19 cellular contexts compared by ENCODE assay signal in genomic region chr5:170585278-170585677, GRCh38.
"Had no signal": no experiment of that assay in that cellular context is flagged by ENCODE, and none has a peak within 500 bp of the region (broad histone marks: within the 10 kb centered on the region; RNA-seq: fewer than 3 reads in every experiment).

No MANE protein-coding gene starts in this region.

- H3K27ac ChIP-seq: brain microvascular endothelial cell, coronary artery, heart left ventricle, lower lobe of right lung, sigmoid colon, stomach, upper lobe of left lung had no signal

- H3K27me3 ChIP-seq: brain microvascular endothelial cell, sigmoid colon, upper lobe of left lung had no signal

- DNase-seq: activated CD8-positive, alpha-beta T cell treated with anti-CD3 and anti-CD28 coated beads for 36 hours; activated naive CD4-positive, alpha-beta T cell; activated naive CD8-positive, alpha-beta T cell treated with anti-CD3 and anti-CD28 coated beads for 36 hours; activated T-cell treated with anti-CD3 and anti-CD28 coated beads, Interleukin-2, amount 50 U/mL, for 1 hour; brain microvascular endothelial cell; erythroblast; heart left ventricle; left cardiac atrium; lower lobe of right lung; sigmoid colon; stimulated activated CD4-positive, alpha-beta T cell treated with anti-CD3 and anti-CD28 coated beads, Interleukin-4, amount 100 ng/mL, for 24 hours; stomach; upper lobe of left lung had no signal

- ATAC-seq: activated CD8-positive, alpha-beta T cell treated with anti-CD3 and anti-CD28 coated beads for 36 hours; activated T-helper 17 cell treated with anti-CD3 and anti-CD28 coated beads, Interleukin-2, amount 50 U/mL, for 72 hours; left cardiac atrium; lower lobe of right lung; natural killer cell treated with Interleukin-12 subunit alpha and Interleukin-12 subunit beta and Interleukin-15 and Interleukin-18, amount 100 ng/mL, for 72 hours; stimulated activated effector memory CD8-positive, alpha-beta T cell treated with anti-CD3 and anti-CD28 coated beads, Interleukin-12 subunit alpha, Interleukin-12 subunit beta, amount 100 ng/mL, for 72 hours had no signal

- H3K36me3 ChIP-seq: brain microvascular endothelial cell, heart left ventricle, lower lobe of right lung, sigmoid colon, stomach, upper lobe of left lung had no signal

- H3K4me3 ChIP-seq: coronary artery, heart left ventricle, lower lobe of right lung, sigmoid colon, stomach, upper lobe of left lung had no signal

- FAIRE-seq: frontal cortex, TTC549 had no signal

- H3K4me1 ChIP-seq: lower lobe of right lung, sigmoid colon, stomach, upper lobe of left lung had no signal
